29 cellular contexts compared by ENCODE assay signal in the genomic region with DNA sequence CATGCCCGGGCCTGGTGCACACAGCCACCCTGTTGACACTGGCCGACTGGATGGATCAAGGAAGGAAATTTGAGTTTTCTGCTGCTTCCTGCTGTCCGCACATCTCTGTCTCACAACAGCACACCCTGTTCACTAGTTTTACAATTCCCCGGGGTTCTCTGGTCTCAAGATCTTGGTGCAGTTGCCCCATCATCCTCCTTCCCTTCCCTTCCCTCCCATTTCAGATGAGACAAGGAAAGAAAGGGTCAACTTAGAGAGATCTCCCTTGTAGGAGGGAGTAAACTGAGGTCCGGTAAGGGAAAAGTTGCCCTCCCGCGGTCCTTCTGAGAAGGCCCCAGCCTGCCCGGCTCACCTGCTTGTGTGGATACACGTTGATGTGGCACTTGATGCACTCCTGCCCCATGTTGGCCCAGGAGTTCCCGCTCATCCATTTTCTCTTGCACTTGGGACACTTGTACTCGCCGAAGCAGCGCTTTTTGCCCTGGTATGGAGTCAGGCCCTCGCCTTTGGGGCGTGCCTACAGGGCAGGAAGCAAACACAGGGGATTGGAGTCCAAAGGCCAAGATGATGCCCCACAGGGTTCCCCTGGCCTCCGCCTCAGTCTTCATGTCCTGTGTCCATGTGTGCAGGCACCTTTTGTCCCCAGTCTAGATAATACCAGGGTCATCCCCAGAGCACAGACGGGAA. TPM values are rescaled to one million over a fixed set of nuclear protein-coding genes. Genes with fewer than 3 reads are reported as not detected.
DNase-seq lines count a peak whose midpoint lies in the region; ATAC-seq and TF ChIP-seq lines count a peak whose summit lies in the region.
"Had no signal": no experiment of that assay in that cellular context is flagged by ENCODE, and none has a peak within 500 bp of the region (broad histone marks: within the 10 kb centered on the region; RNA-seq: fewer than 3 reads in every experiment).

No MANE protein-coding gene starts in this region.

- H3K9me1 ChIP-seq in IMR-90 (ENCODE audit: insufficient read depth, low read length), result peaks cover 21% of the 10 kb centered on the region

- no peak overlapping the region for H3K56ac ChIP-seq in IMR-90 (ENCODE audit: extremely low read depth, insufficient read depth, low read length)

- H3K4me1 ChIP-seq in IMR-90 (ENCODE audit: control insufficient read depth, insufficient read depth, low read length) (peaks cover 16% of the 10 kb centered on the region), right lobe of liver (peaks cover 0 to 41% (median 11%) of the 10 kb centered on the region in 4 donors)
- H3K4me1 ChIP-seq: foreskin keratinocyte had no signal

- no peak overlapping the region for H2BK120ac ChIP-seq in IMR-90 (ENCODE audit: low read depth, low read length)

- H2BK15ac ChIP-seq in IMR-90 (ENCODE audit: low read depth, low read length), result no peak overlapping the region

- no peak overlapping the region for H2BK20ac ChIP-seq in IMR-90 (ENCODE audit: low read depth, low read length)

- no peak for ATAC-seq in IMR-90 (ENCODE audit: low read depth)
- ATAC-seq in right lobe of liver, result peak; percentile 34 to 64 (median 48)
- no peak for ATAC-seq in HG02938 (IDR thresholded peaks at IDR 0.05; ENCODE audit: unreplicated experiment)
- ATAC-seq: effector memory CD8-positive, alpha-beta T cell; esophagus mucosa; foreskin keratinocyte; natural killer cell had no signal

- BruUV-seq in IMR-90 (replicated peaks; lab: Mats Ljungman, UMichigan), result no TSS peak

- DNase-seq in IMR-90, result no peak
- DNase-seq in cardiac septum (ENCODE audit: low spot score), result peak; percentile 46
- DNase-seq in right lobe of liver, result peak; percentile 27 to 69 (median 41)
- DNase-seq in substantia nigra (lab: John Stamatoyannopoulos, UW), result no peak
- no peak for DNase-seq in stimulated activated CD4-positive, alpha-beta T cell treated with anti-CD3 and anti-CD28 coated beads, Interleukin-12 subunit alpha, Interleukin-12 subunit beta, amount 100 ng/mL, for 4 hours
- no peak for DNase-seq in NCI-H1436 treated with DMSO at 0.1 percent for 48 hours (lab: John Stamatoyannopoulos, UW)
- DNase-seq in coronary artery (ENCODE audit: low spot score), result no peak
- DNase-seq: activated CD4-positive, alpha-beta T cell treated with anti-CD3 and anti-CD28 coated beads for 48 hours; activated T-cell treated with anti-CD3 and anti-CD28 coated beads, Interleukin-2, amount 50 U/mL, for 24 hours; brain microvascular endothelial cell; colonic mucosa; DMS53; effector memory CD8-positive, alpha-beta T cell; foreskin keratinocyte; GOT3; natural killer cell; NCI-H1092; NCI-H2081 treated with DMSO at 0.1 percent for 48 hours; NCI-H226; NCI-H748 treated with DMSO at 0.1 percent for 48 hours; SW 1271; T1000; WERI-Rb-1 had no signal

- H3K9me3 ChIP-seq in IMR-90 (ENCODE audit: control insufficient read depth, insufficient read depth, low read length) (no peaks in the 10 kb centered on the region), right lobe of liver (no peaks in the 10 kb centered on the region)
- H3K9me3 ChIP-seq: colonic mucosa, left lung, Peyer's patch, tibial nerve had no signal

- 90% methylated on average over 11 of the region's 17 CpGs; no CpG with 5 or more reads in 1 of the 2 experiments for WGBS in IMR-90 (ENCODE audit: extremely low coverage in 2 of 2, insufficient read length in 1 of 2), 2 experiments
- 92% methylated on average over 14 of the region's 17 CpGs for WGBS in right lobe of liver (ENCODE audit: insufficient coverage, low coverage, low lambda C conversion rate, missing lambda C conversion rate)

- intact Hi-C loops in IMR-90 (cut with micrococcal nuclease), result no loop called here
- intact Hi-C loops in cardiac septum (cut with DNase I), result no loop called here
- intact Hi-C loops in right lobe of liver (cut with DNase I), result loop anchor here in 1 of 2 donors (10.0 kb wide), 1 partner anchor 71 kb away; no protein-coding TSS in a partner anchor

- dilution Hi-C loops in IMR-90 (cut with HindIII; ENCODE audit: low sequenced_read_pairs, unreplicated experiment), result no loop called here

- POLR2A ChIA-PET in IMR-90 (lab: Charles Lee; ENCODE audit: unreplicated experiment), result no interaction called here

- 0 out of 2 replicates have a peak, but pooled peaks cover 3% of the 10 kb centered on the region for H4K20me1 ChIP-seq in IMR-90 (ENCODE audit: insufficient read depth, low read length)

- no peak overlapping the region for H3K23ac ChIP-seq in IMR-90 (ENCODE audit: low read depth, low read length)

- no peak overlapping the region; the same call in 1 of the 2 replicates for H4K5ac ChIP-seq in IMR-90 (ENCODE audit: low read depth, low read length)

- H3K27me3 ChIP-seq in IMR-90 (ENCODE audit: control insufficient read depth, insufficient read depth, low read length) (no peaks in the 10 kb centered on the region), right lobe of liver (no peaks in the 10 kb centered on the region)
- H3K27me3 ChIP-seq: brain microvascular endothelial cell, colonic mucosa, hepatocyte, left lung, Peyer's patch, tibial nerve had no signal

- H4K91ac ChIP-seq in IMR-90 (ENCODE audit: insufficient read depth, low read depth, low read length), result no peak overlapping the region

- H3K14ac ChIP-seq in IMR-90 (replicated peaks; ENCODE audit: low read depth, low read length), result no peak overlapping the region

- H3K18ac ChIP-seq in IMR-90 (ENCODE audit: low read depth, low read length), result no peak overlapping the region

- no peak for TF ChIP-seq CTCF in IMR-90 (conservative IDR thresholded peaks at IDR 0.05; ENCODE audit: low read depth, low read length)
- TF ChIP-seq CTCF in right lobe of liver (IDR thresholded peaks at IDR 0.05), result no peak
- no peak for TF ChIP-seq CTCF in coronary artery (IDR thresholded peaks at IDR 0.05)

- no peak overlapping the region for H2AK9ac ChIP-seq in IMR-90 (replicated peaks; ENCODE audit: low read depth, low read length, poor library complexity)

- H3K79me1 ChIP-seq in IMR-90 (ENCODE audit: low read depth in 1 of 2, low read length in 2 of 2), result peaks cover 51 to 69% of the 10 kb centered on the region in 2 experiments

- in situ Hi-C loops in IMR-90 (cut with MboI; ENCODE audit: low sequenced_read_pairs), result loop anchor here (25.0 kb wide), 1 partner anchor 93 kb away; no protein-coding TSS in a partner anchor

- H3K27ac ChIP-seq in IMR-90 (ENCODE audit: insufficient read depth, low read length), result no peak overlapping the region
- peak overlapping the region in 1 of 3 donors; percentile 13 for H3K27ac ChIP-seq in right lobe of liver
- peak overlapping the region; percentile 80 for H3K27ac ChIP-seq in substantia nigra (ENCODE audit: low read depth, low read length, poor library complexity, severe bottlenecking)
- no peak overlapping the region for H3K27ac ChIP-seq in coronary artery
- H3K27ac ChIP-seq: brain microvascular endothelial cell, colonic mucosa, foreskin keratinocyte, hepatocyte, left lung, Peyer's patch, WERI-Rb-1 had no signal

- no peak overlapping the region for H2BK5ac ChIP-seq in IMR-90 (ENCODE audit: low read depth, low read length, poor library complexity, severe bottlenecking)

- H3K4me3 ChIP-seq in IMR-90 (ENCODE audit: insufficient read depth, low read depth, low read length) (no peak overlapping the region), right lobe of liver (no peak overlapping the region), coronary artery (no peak overlapping the region)
- H3K4me3 ChIP-seq: colonic mucosa, hepatocyte, left lung, Peyer's patch, tibial nerve had no signal

- H3K36me3 ChIP-seq in IMR-90 (ENCODE audit: control insufficient read depth, insufficient read depth, low read length), result peaks cover 54% of the 10 kb centered on the region; the same call in 1 of the 2 replicates
- H3K36me3 ChIP-seq in right lobe of liver, result peaks cover 0 to 5% (median 0%) of the 10 kb centered on the region in 4 donors
- H3K36me3 ChIP-seq: colonic mucosa, WERI-Rb-1 had no signal

- H2AK5ac ChIP-seq in IMR-90 (ENCODE audit: low read depth, low read length), result no peak overlapping the region

- no peak overlapping the region for H3K4ac ChIP-seq in IMR-90 (ENCODE audit: low read depth, low read length)

- CTCF ChIA-PET in IMR-90 (lab: Yijun Ruan, JAX), result no interaction called here

- peak overlapping the region; percentile 44 for H2AFZ ChIP-seq in IMR-90 (replicated peaks; ENCODE audit: low read length, poor library complexity)
- H2AFZ ChIP-seq: hepatocyte had no signal

- TF ChIP-seq RAD21 in IMR-90 (IDR thresholded peaks at IDR 0.05; ENCODE audit: low read length), result no peak

- no peak overlapping the region for H4K8ac ChIP-seq in IMR-90 (ENCODE audit: low read depth in 2 of 2, low read length in 2 of 2)

- TF ChIP-seq POLR2A in IMR-90 (IDR thresholded peaks at IDR 0.05; ENCODE audit: low read depth, low read length), result no peak
- TF ChIP-seq POLR2A in right lobe of liver (IDR thresholded peaks at IDR 0.05), result no peak

- no peak overlapping the region for H3K4me2 ChIP-seq in IMR-90 (ENCODE audit: low read depth, low read length)
- H3K4me2 ChIP-seq: hepatocyte had no signal

- H3K9ac ChIP-seq in IMR-90 (ENCODE audit: low read depth, low read length), result no peak overlapping the region

TF ChIP-seq in IMR-90, 13 proteins besides CTCF, POLR2A, EP300 and RAD21:
- no peak for TF ChIP-seq CEBPB (IDR thresholded peaks at IDR 0.05; ENCODE audit: low read depth, low read length)
- no peak for TF ChIP-seq BHLHE40 (IDR thresholded peaks at IDR 0.05; ENCODE audit: low read depth, low read length)
- TF ChIP-seq MAFK (IDR thresholded peaks at IDR 0.05; ENCODE audit: low read depth, low read length), result no peak

RNA-seq across cellular contexts. Expression of a gene that starts 46.8 kb away (rescaled TPM):
- total RNA-seq in IMR-90 (2012; rRNA removed) (29.2 and 29.7 TPM in 2 replicates), cardiac septum (115 TPM), right lobe of liver (100 to 1,000 TPM in 1 of 6 experiments, 10 to 100 TPM in 5; 53.7 to 106 (median 90.1) TPM)
- 127 and 130 TPM in 2 replicates for polyA plus RNA-seq in IMR-90 (2012; rRNA removed)
- 113 and 150 TPM in 2 replicates for polyA plus RNA-seq in IMR-90 (2012; cell fraction: cytosol; rRNA removed)
- polyA plus RNA-seq in IMR-90 (2012; cell fraction: nucleus; rRNA removed; ENCODE audit: low replicate concordance), result 205 and 248 TPM in 2 replicates

RNA-seq across cellular contexts. Expression of a gene that starts 51.4 kb away (rescaled TPM):
- 12.2 and 15.1 TPM in 2 replicates for total RNA-seq in IMR-90 (2012; rRNA removed)
- polyA plus RNA-seq in IMR-90 (2012; rRNA removed), result 25.9 and 29.9 TPM in 2 replicates
- polyA plus RNA-seq in IMR-90 (2012; cell fraction: cytosol; rRNA removed), result 19.8 and 29.3 TPM in 2 replicates
- 22.4 and 28.3 TPM in 2 replicates for polyA plus RNA-seq in IMR-90 (2012; cell fraction: nucleus; rRNA removed; ENCODE audit: low replicate concordance)
- 56.6 TPM for total RNA-seq in cardiac septum
- 10 to 100 TPM; 19.8 to 33.6 (median 22.7) TPM for total RNA-seq in right lobe of liver

Comparison
In these comparisons a context has a peak if more than half of its experiments do, and no peak if none do; other contexts are left out.
1. ATAC-seq: peak in right lobe of liver (4 of 4); none in IMR-90 (single experiment) and HG02938 (single experiment).
2. DNase-seq: peak in cardiac septum (single experiment) and right lobe of liver (3 of 3); none in IMR-90 (single experiment), substantia nigra (0 of 49), stimulated activated CD4-positive, alpha-beta T cell treated with anti-CD3 and anti-CD28 coated beads, Interleukin-12 subunit alpha, Interleukin-12 subunit beta, amount 100 ng/mL, for 4 hours (single experiment), NCI-H1436 treated with DMSO at 0.1 percent for 48 hours (single experiment) and coronary artery (single experiment).